In the genomic region with DNA sequence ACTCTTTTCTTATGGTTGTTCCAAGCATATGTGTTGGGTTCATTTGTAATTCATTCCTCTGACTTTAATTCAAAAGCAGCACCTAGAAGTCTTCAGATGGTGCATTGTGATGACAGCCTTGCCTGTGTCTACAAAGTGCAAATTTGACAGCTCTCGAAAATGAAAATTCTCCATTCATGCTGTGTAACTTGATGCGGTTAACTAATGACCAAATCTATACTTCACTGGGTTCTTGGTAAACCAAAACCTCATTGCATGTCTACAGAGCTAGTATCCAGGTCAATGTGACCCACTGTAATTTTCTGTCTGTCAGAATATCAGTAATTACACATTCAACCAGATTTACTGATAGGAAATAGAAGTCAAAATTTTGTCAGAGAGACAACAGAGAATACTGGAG, we compare ENCODE assay signal across 30 cellular contexts.
DNase-seq lines count a peak whose midpoint lies in the region; ATAC-seq, FAIRE-seq and TF ChIP-seq lines count a peak whose summit lies in the region.
"Had no signal": no experiment of that assay in that cellular context is flagged by ENCODE, and none has a peak within 500 bp of the region (broad histone marks: within the 10 kb centered on the region; RNA-seq: fewer than 3 reads in every experiment).

No MANE protein-coding gene starts in this region.

- RAD21 ChIA-PET in GM12878 (lab: Charles Lee; ENCODE audit: unreplicated experiment), result no interaction called here

- no peak for TF ChIP-seq CTCF in GM12878 (IDR thresholded peaks at IDR 0.05 in 2 of 3, conservative IDR thresholded peaks at IDR 0.05 in 1 of 3; ENCODE audit: control insufficient read depth in 2 of 3, extremely low read depth in 1 of 3, insufficient read depth in 1 of 3, low read depth in 3 of 3, low read length in 3 of 3)
- no peak for TF ChIP-seq CTCF in RWPE1 (conservative IDR thresholded peaks at IDR 0.05; ENCODE audit: low read depth)

- H4K20me1 ChIP-seq in GM12878 (ENCODE audit: control insufficient read depth, insufficient read depth), result no peaks in the 10 kb centered on the region
- H4K20me1 ChIP-seq: BLaER1 had no signal

- H3K27me3 ChIP-seq in GM12878 (replicated peaks in 1 of 2; ENCODE audit: control insufficient read depth in 2 of 2, insufficient read depth in 2 of 2, low read length in 1 of 2), result no peaks in the 10 kb centered on the region; a peak in 1 of 4 replicates
- H3K27me3 ChIP-seq: BLaER1 had no signal

- intact Hi-C loops in GM12878 (cut with micrococcal nuclease; ENCODE audit: unreplicated experiment), result no loop called here

- peak; percentile 6 for DNase-seq in NCI-H2107 treated with DMSO at 0.1 percent for 48 hours (lab: John Stamatoyannopoulos, UW; ENCODE audit: unreplicated experiment)
- DNase-seq in NCI-H2107 (lab: John Stamatoyannopoulos, UW), result no peak
- DNase-seq in GM12878 (ENCODE audit: low read depth, low spot score), result peak; percentile 11
- DNase-seq in RWPE1 (ENCODE audit: low spot score), result no peak
- no peak for DNase-seq in activated T-cell treated with anti-CD3 and anti-CD28 coated beads, Interleukin-2, amount 50 U/mL, for 1 hour
- DNase-seq in NCI-H2227 treated with DMSO at 0.1 percent for 48 hours (lab: John Stamatoyannopoulos, UW), result no peak
- DNase-seq: ACHN; CD4-positive, alpha-beta T cell; COR-L47; DMS 273 treated with DMSO at 0.1 percent for 48 hours; DMS79 treated with DMSO at 0.1 percent for 48 hours; GM23248; MV-4-11; NCI-H1105 treated with DMSO at 0.1 percent for 48 hours; NCI-H2081; NCI-H446 treated with DMSO at 0.1 percent for 48 hours; NCI-H526 treated with DMSO at 0.1 percent for 48 hours; PC-3; RPMI8226; SHP77 treated with DMSO at 0.1 percent for 48 hours; SW 1271; T-helper 17 cell had no signal

- H3K27ac ChIP-seq in GM12878 (ENCODE audit: control insufficient read depth, insufficient read depth), result no peak overlapping the region
- H3K27ac ChIP-seq in RWPE1, result no peak overlapping the region
- H3K27ac ChIP-seq: 22Rv1, BLaER1, GM23248, SK-N-MC had no signal

- H3K4me1 ChIP-seq in GM12878 (ENCODE audit: control insufficient read depth, insufficient read depth, low read length), result no peaks in the 10 kb centered on the region
- H3K4me1 ChIP-seq: BLaER1, HAP-1 had no signal

- in situ Hi-C loops in GM12878 (cut with MboI), result no loop called here

- no peaks in the 10 kb centered on the region; the same call in 2 of the 3 replicates for H3K9me3 ChIP-seq in GM12878 (replicated peaks; ENCODE audit: control insufficient read depth, insufficient read depth, low read length)
- H3K9me3 ChIP-seq: BLaER1, HAP-1 had no signal

- no peak overlapping the region for H3K9ac ChIP-seq in GM12878 (ENCODE audit: control insufficient read depth, insufficient read depth, low read length)
- H3K9ac ChIP-seq: BLaER1, GM23248 had no signal

- no peak for TF ChIP-seq RAD21 in GM12878 (IDR thresholded peaks at IDR 0.05; ENCODE audit: insufficient read depth, low read depth, low read length)

- FAIRE-seq in GM12878 (lab: Jason Lieb, UNC), result no peak
- FAIRE-seq: GM18507, HTR-8/SVneo had no signal

- no TSS peak for BruUV-seq in GM12878 (replicated peaks; lab: Mats Ljungman, UMichigan)

- no peaks in the 10 kb centered on the region for H3K36me3 ChIP-seq in GM12878 (ENCODE audit: control insufficient read depth in 2 of 2, insufficient read depth in 2 of 2, low read length in 1 of 2)
- H3K36me3 ChIP-seq: BLaER1, HAP-1 had no signal

- no peak overlapping the region for H2AFZ ChIP-seq in GM12878 (ENCODE audit: control insufficient read depth, low read depth, low read length)
- H2AFZ ChIP-seq: GM23248 had no signal

- SMC1A ChIA-PET in GM12878 (lab: Charles Lee; ENCODE audit: uncharacterized antibody, unreplicated experiment), result no interaction called here

- CTCF ChIA-PET in GM12878 (lab: Yijun Ruan, JAX), result no interaction called here
- CTCF ChIA-PET in RWPE1 (lab: Yijun Ruan, JAX), result interaction anchor here (0.6 to 0.8 kb wide), 2 partner anchors 31 to 122 kb away, joined by 3 to 4 read pairs; no protein-coding TSS in a partner anchor

- H3K4me2 ChIP-seq in GM12878 (ENCODE audit: control insufficient read depth, insufficient read depth), result no peak overlapping the region
- H3K4me2 ChIP-seq: BLaER1 had no signal

- TF ChIP-seq EP300 in GM12878 (IDR thresholded peaks at IDR 0.05; ENCODE audit: borderline replicate concordance in 1 of 2, control insufficient read depth in 1 of 2, low read depth in 2 of 2, low read length in 2 of 2), result peak; percentile 36 to 54; a peak in 1 of 4 replicates

- H3K4me3 ChIP-seq in GM12878, result no peak overlapping the region
- H3K4me3 ChIP-seq: BLaER1, GM23248, HAP-1, SK-N-MC had no signal

- 3% methylated on average over 2 of the region's 2 CpGs for WGBS in GM12878 (ENCODE audit: insufficient coverage, insufficient replicate concordance, low lambda C conversion rate, missing lambda C conversion rate)

- TF ChIP-seq POLR2A in GM12878 (IDR thresholded peaks at IDR 0.05; ENCODE audit: low read depth, low read length), result no peak

- POLR2A ChIA-PET in GM12878 (lab: Charles Lee), result no interaction called here
- POLR2A ChIA-PET in RWPE1 (lab: Yijun Ruan, JAX; ENCODE audit: low non-redundant PET), result no interaction called here

- peak; percentile 54 for ATAC-seq in HG03280 (IDR thresholded peaks at IDR 0.05; ENCODE audit: unreplicated experiment)
- peak; percentile 87 for ATAC-seq in GM12878
- ATAC-seq in HG03039 (IDR thresholded peaks at IDR 0.05; ENCODE audit: unreplicated experiment), result no peak
- ATAC-seq: PC-3, T-helper 17 cell had no signal

- H3K79me2 ChIP-seq in GM12878 (ENCODE audit: control insufficient read depth, insufficient read depth, low read length), result no peaks in the 10 kb centered on the region

TF ChIP-seq in GM12878, 131 proteins besides CTCF, POLR2A, EP300 and RAD21 (continues in another document):
- TF ChIP-seq MLLT1 (IDR thresholded peaks at IDR 0.05), result 0 out of 2 replicates have a peak, but pooled peaks have one; percentile 42
- TF ChIP-seq FOS (IDR thresholded peaks at IDR 0.05; ENCODE audit: borderline replicate concordance, extremely low read depth, insufficient read length), result no peak
- no peak for TF ChIP-seq SMAD5 (IDR thresholded peaks at IDR 0.05; ENCODE audit: low read depth)
- peak; percentile 33; the same call in 1 of the 2 replicates for TF ChIP-seq ZNF24 (IDR thresholded peaks at IDR 0.05)
- TF ChIP-seq NFXL1 (IDR thresholded peaks at IDR 0.05; ENCODE audit: borderline replicate concordance), result no peak
- TF ChIP-seq ATF7 (IDR thresholded peaks at IDR 0.05; ENCODE audit: low read depth), result peak; percentile 33; the same call in 1 of the 2 replicates
- TF ChIP-seq SREBF2 (IDR thresholded peaks at IDR 0.05; ENCODE audit: low read length), result no peak
- TF ChIP-seq IKZF1 (conservative IDR thresholded peaks at IDR 0.05), result no peak
- no peak for TF ChIP-seq MXI1 (IDR thresholded peaks at IDR 0.05; ENCODE audit: low read depth, low read length)
- no peak for TF ChIP-seq ZBTB33 (IDR thresholded peaks at IDR 0.05)
- TF ChIP-seq MTA2 (IDR thresholded peaks at IDR 0.05; ENCODE audit: low read depth), result peak; percentile 81
- TF ChIP-seq BCL11A (IDR thresholded peaks at IDR 0.05; ENCODE audit: low read depth, low read length), result peak; percentile 67
- no peak for TF ChIP-seq KDM1A (IDR thresholded peaks at IDR 0.05; ENCODE audit: borderline replicate concordance)
- TF ChIP-seq, protein P1, sequence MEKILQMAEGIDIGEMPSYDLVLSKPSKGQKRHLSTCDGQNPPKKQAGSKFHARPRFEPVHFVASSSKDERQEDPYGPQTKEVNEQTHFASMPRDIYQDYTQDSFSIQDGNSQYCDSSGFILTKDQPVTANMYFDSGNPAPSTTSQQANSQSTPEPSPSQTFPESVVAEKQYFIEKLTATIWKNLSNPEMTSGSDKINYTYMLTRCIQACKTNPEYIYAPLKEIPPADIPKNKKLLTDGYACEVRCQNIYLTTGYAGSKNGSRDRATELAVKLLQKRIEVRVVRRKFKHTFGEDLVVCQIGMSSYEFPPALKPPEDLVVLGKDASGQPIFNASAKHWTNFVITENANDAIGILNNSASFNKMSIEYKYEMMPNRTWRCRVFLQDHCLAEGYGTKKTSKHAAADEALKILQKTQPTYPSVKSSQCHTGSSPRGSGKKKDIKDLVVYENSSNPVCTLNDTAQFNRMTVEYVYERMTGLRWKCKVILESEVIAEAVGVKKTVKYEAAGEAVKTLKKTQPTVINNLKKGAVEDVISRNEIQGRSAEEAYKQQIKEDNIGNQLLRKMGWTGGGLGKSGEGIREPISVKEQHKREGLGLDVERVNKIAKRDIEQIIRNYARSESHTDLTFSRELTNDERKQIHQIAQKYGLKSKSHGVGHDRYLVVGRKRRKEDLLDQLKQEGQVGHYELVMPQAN (conservative IDR thresholded peaks at IDR 0.05), result no peak
- TF ChIP-seq RELA (IDR thresholded peaks at IDR 0.05; ENCODE audit: borderline replicate concordance, partially characterized antibody), result no peak
- TF ChIP-seq RCOR1 (conservative IDR thresholded peaks at IDR 0.05; ENCODE audit: low read depth, low read length), result no peak
- TF ChIP-seq GABPA (IDR thresholded peaks at IDR 0.05; ENCODE audit: low read depth), result no peak

Comparison
In these comparisons a context has a peak if more than half of its experiments do, and no peak if none do; other contexts are left out.
1. DNase-seq: peak in NCI-H2107 treated with DMSO at 0.1 percent for 48 hours (single experiment) and GM12878 (single experiment); none in NCI-H2107 (single experiment), RWPE1 (single experiment), activated T-cell treated with anti-CD3 and anti-CD28 coated beads, Interleukin-2, amount 50 U/mL, for 1 hour (single experiment) and NCI-H2227 treated with DMSO at 0.1 percent for 48 hours (single experiment).